Comparison of ENCODE assay signal across 8 cellular contexts in genomic region chr6:44247338-44248302, GRCh38. TPM values are rescaled to one million over a fixed set of nuclear protein-coding genes. Genes with fewer than 3 reads are reported as not detected.
DNase-seq lines count a peak whose midpoint lies in the region; ATAC-seq and TF ChIP-seq lines count a peak whose summit lies in the region.

No MANE protein-coding gene starts in this region.

- intact Hi-C loops in left cardiac atrium (cut with DNase I), result no loop called here

- TF ChIP-seq POLR2A in upper lobe of left lung (IDR thresholded peaks at IDR 0.05), result no peak

- TF ChIP-seq EP300 in upper lobe of left lung (IDR thresholded peaks at IDR 0.05), result no peak

- POLR2A ChIA-PET in AG04449 (lab: Yijun Ruan, JAX), result interaction anchor here (0.6 to 4.4 kb wide), 13 partner anchors 8 to 621 kb away, joined by 3 to 109 read pairs (median 6); partner anchors contain the start of genes GTPBP2, SLC29A1 and SLC35B2

- CTCF ChIA-PET in AG04449 (lab: Yijun Ruan, JAX), result interaction anchor here (1.4 to 8.1 kb wide), 6 partner anchors 9 to 151 kb away, joined by 3 to 135 read pairs (median 6); partner anchors contain the start of genes SLC29A1 and SLC35B2

- peak overlapping the region; percentile 99 for H3K4me3 ChIP-seq in AG04449 (ENCODE audit: low read depth, low read length)
- peak overlapping the region; percentile 79 to 98 (median 87) for H3K4me3 ChIP-seq in upper lobe of left lung

- H3K27me3 ChIP-seq in upper lobe of left lung, result no peaks in the 10 kb centered on the region

- H3K27ac ChIP-seq in upper lobe of left lung, result peak overlapping the region; percentile 88 to 99 (median 94)

- ATAC-seq in GM19035 (IDR thresholded peaks at IDR 0.05; ENCODE audit: unreplicated experiment), result peak; percentile 29
- peak; percentile 32 for ATAC-seq in HG03460 (IDR thresholded peaks at IDR 0.05; ENCODE audit: unreplicated experiment)
- peak; percentile 45 to 54 for ATAC-seq in left cardiac atrium
- ATAC-seq in upper lobe of left lung (ENCODE audit: low FRiP score in 2 of 2), result peak; percentile 70 to 84

- H3K36me3 Mint-ChIP-seq in progenitor cell of endocrine pancreas (ENCODE audit: insufficient read depth), result peaks cover 37% of the 10 kb centered on the region

- H3K4me3 Mint-ChIP-seq in progenitor cell of endocrine pancreas (ENCODE audit: low read depth), result peak overlapping the region; percentile 100

- H3K27me3 Mint-ChIP-seq in progenitor cell of endocrine pancreas, result no peaks in the 10 kb centered on the region

- H3K4me1 ChIP-seq in upper lobe of left lung, result peaks cover 15 to 28% (median 23%) of the 10 kb centered on the region in 4 donors

- no peak for DNase-seq in AG04449 (ENCODE audit: low read depth, low spot score)
- peak; percentile 44 for DNase-seq in SW480 (ENCODE audit: low spot score)
- DNase-seq in activated naive CD8-positive, alpha-beta T cell treated with anti-CD3 and anti-CD28 coated beads, Interleukin-2, amount 50 U/mL, for 16 hours (ENCODE audit: low read depth, low spot score), result peak; percentile 74
- peak; percentile 80 for DNase-seq in left cardiac atrium
- DNase-seq in progenitor cell of endocrine pancreas (ENCODE audit: low spot score, unreplicated experiment), result peak; percentile 39
- DNase-seq in upper lobe of left lung, result peak; percentile 77 to 94

- H3K36me3 ChIP-seq in upper lobe of left lung, result peaks cover 33 to 41% (median 38%) of the 10 kb centered on the region in 4 donors

- H3K9me3 Mint-ChIP-seq in progenitor cell of endocrine pancreas (ENCODE audit: low read depth), result no peaks in the 10 kb centered on the region

- WGBS in upper lobe of left lung, 2 donors, result 1% methylated on average over 16 to 32 of the region's 52 CpGs

- no peak for TF ChIP-seq CTCF in AG04449 (IDR thresholded peaks at IDR 0.05; ENCODE audit: insufficient read depth, low read length, missing control alignments)
- no peak for TF ChIP-seq CTCF in progenitor cell of endocrine pancreas (IDR thresholded peaks at IDR 0.05; ENCODE audit: unreplicated experiment)
- no peak for TF ChIP-seq CTCF in upper lobe of left lung (IDR thresholded peaks at IDR 0.05)

- peaks cover 25% of the 10 kb centered on the region for H3K4me1 Mint-ChIP-seq in progenitor cell of endocrine pancreas (ENCODE audit: low read depth)

- H3K27ac Mint-ChIP-seq in progenitor cell of endocrine pancreas, result peak overlapping the region; percentile 100

- H3K9me3 ChIP-seq in upper lobe of left lung, result no peaks in the 10 kb centered on the region

RNA-seq across cellular contexts. Expression of gene HSP90AB1, which starts 0.7 kb away (rescaled TPM):
- total RNA-seq in left cardiac atrium (100 to 1,000 TPM; 657 to 662 TPM), progenitor cell of endocrine pancreas (1,214 and 1,216 TPM in 2 replicates), upper lobe of left lung (100 to 1,000 TPM; 175 to 656 (median 471) TPM)

RNA-seq across cellular contexts. Expression of gene SLC35B2, which starts 9.7 kb away (rescaled TPM):
- total RNA-seq in left cardiac atrium, result 10 to 100 TPM; 23.3 to 29.9 TPM
- 45.9 and 50.3 TPM in 2 replicates for total RNA-seq in progenitor cell of endocrine pancreas
- total RNA-seq in upper lobe of left lung, result 10 to 100 TPM; 14.6 to 44.8 (median 29.8) TPM

RNA-seq across cellular contexts. Expression of gene NFKBIE, which starts 17.7 kb away (rescaled TPM):
- total RNA-seq in left cardiac atrium, result 1 to 10 TPM; 3.8 to 5.8 TPM
- 7.1 TPM in 2 replicates for total RNA-seq in progenitor cell of endocrine pancreas
- total RNA-seq in upper lobe of left lung, result 10 to 100 TPM in 5 of 6 donors, 1 to 10 TPM in 1; 7.8 to 27.0 (median 13.6) TPM

RNA-seq across cellular contexts. Expression of gene TMEM151B, which starts 22.6 kb away (rescaled TPM):
- total RNA-seq in left cardiac atrium (under 1 TPM in 1 of 2 donors, not detected in 1; 0.05 TPM), progenitor cell of endocrine pancreas (3.5 and 4.7 TPM in 2 replicates), upper lobe of left lung (not detected)

RNA-seq across cellular contexts. Expression of gene SLC29A1, which starts 24.2 kb away (rescaled TPM):
- total RNA-seq in left cardiac atrium, result 100 to 1,000 TPM; 115 to 130 TPM
- total RNA-seq in progenitor cell of endocrine pancreas, result 24.1 and 26.2 TPM in 2 replicates
- total RNA-seq in upper lobe of left lung, result 10 to 100 TPM; 38.3 to 93.2 (median 45.8) TPM
